Comparison of ENCODE assay signal across 7 cellular contexts in genomic region chr10:124697837-124698559, GRCh38. TPM values are rescaled to one million over a fixed set of nuclear protein-coding genes. Genes with fewer than 3 reads are reported as not detected.
A peak's percentile ranks its signal among the peaks of the same experiment; 100 is the strongest.
DNase-seq lines count a peak whose midpoint lies in the region; ATAC-seq, FAIRE-seq and TF ChIP-seq lines count a peak whose summit lies in the region.

No MANE protein-coding gene starts in this region.

- H3K79me2 ChIP-seq in K562 (ENCODE audit: control insufficient read depth, insufficient read depth, low read length) = peaks cover 3% of the 10 kb centered on the region; the same call in 1 of the 3 replicates

- 77% methylated on average over 7 of the region's 13 CpGs for WGBS in K562 (ENCODE audit: insufficient coverage, low coverage, missing lambda C conversion rate)
- 73% methylated on average over 12 of the region's 13 CpGs for WGBS in prostate gland

- in situ Hi-C loops in K562 (cut with MboI) = no loop called here

- H2AFZ ChIP-seq in K562 (ENCODE audit: low read depth, low read length) = no peak overlapping the region

- no peak overlapping the region for H3K9ac ChIP-seq in K562 (ENCODE audit: insufficient read depth in 1 of 2, low read depth in 2 of 2, low read length in 2 of 2)

- H3K4me1 ChIP-seq in K562 (replicated peaks in 1 of 2; ENCODE audit: control insufficient read depth in 2 of 2, insufficient read depth in 2 of 2, low read length in 2 of 2) = peaks cover 29 to 48% of the 10 kb centered on the region in 2 experiments
- H3K4me1 ChIP-seq in prostate gland (replicated peaks) = peaks cover 8% of the 10 kb centered on the region
- H3K4me1 ChIP-seq in BE2C = peaks cover 3% of the 10 kb centered on the region; the same call in 1 of the 2 replicates
- peaks cover 20 to 24% of the 10 kb centered on the region in 2 donors for H3K4me1 ChIP-seq in breast epithelium

- peaks cover 2% of the 10 kb centered on the region for H3K9me1 ChIP-seq in K562 (ENCODE audit: control insufficient read depth, insufficient read depth, low read length)

- intact Hi-C loops in K562 (cut with micrococcal nuclease) = no loop called here
- intact Hi-C loops in prostate gland (cut with DNase I) = no loop called here
- intact Hi-C loops in breast epithelium (cut with DNase I; ENCODE audit: low total_unique reads) = no loop called here

- BruUV-seq in K562 (replicated peaks; lab: Mats Ljungman, UMichigan) = no TSS peak

- H3K9me3 ChIP-seq in K562 (replicated peaks; ENCODE audit: control insufficient read depth, insufficient read depth, low read depth, low read length) = no peaks in the 10 kb centered on the region
- no peaks in the 10 kb centered on the region for H3K9me3 ChIP-seq in prostate gland
- H3K9me3 ChIP-seq in BE2C = no peaks in the 10 kb centered on the region
- H3K9me3 ChIP-seq in breast epithelium = no peaks in the 10 kb centered on the region

- TF ChIP-seq RAD21 in K562 (CRISPR knock-in tag; conservative IDR thresholded peaks at IDR 0.05 in 1 of 2, IDR thresholded peaks at IDR 0.05 in 1 of 2) = no peak

- CTCF ChIA-PET in K562 (lab: Yijun Ruan, JAX; ENCODE audit: low intra/inter-chr PET ratio) = no interaction called here

- POLR2A ChIA-PET in K562 (lab: Yijun Ruan, JAX) = interaction anchor here (0.5 kb wide), 1 partner anchor 55 kb away, joined by 3 read pairs; no protein-coding TSS in a partner anchor

- H4K20me1 ChIP-seq in K562 (replicated peaks; ENCODE audit: control insufficient read depth, insufficient read depth, low read length) = no peaks in the 10 kb centered on the region

- no peak for TF ChIP-seq EP300 in K562 (IDR thresholded peaks at IDR 0.05; ENCODE audit: low read length)

- FAIRE-seq in K562 (lab: Jason Lieb, UNC) = no peak

- TF ChIP-seq POLR2A in K562 (conservative IDR thresholded peaks at IDR 0.05) = no peak
- TF ChIP-seq POLR2A in prostate gland (IDR thresholded peaks at IDR 0.05) = no peak
- TF ChIP-seq POLR2A in breast epithelium (IDR thresholded peaks at IDR 0.05) = no peak

- H3K4me2 ChIP-seq in K562 (ENCODE audit: insufficient read depth, low read length) = no peak overlapping the region

- ATAC-seq in GM18511 (IDR thresholded peaks at IDR 0.05; ENCODE audit: unreplicated experiment) (peak; percentile 28), K562 (no peak)

- H3K36me3 ChIP-seq in K562 (ENCODE audit: control insufficient read depth, insufficient read depth, low read length) (peaks cover 53% of the 10 kb centered on the region), prostate gland (no peaks in the 10 kb centered on the region), BE2C (peaks cover 11% of the 10 kb centered on the region), breast epithelium (no peaks in the 10 kb centered on the region)

- no peaks in the 10 kb centered on the region for H3K27me3 ChIP-seq in K562 (ENCODE audit: control insufficient read depth in 2 of 2, insufficient read depth in 2 of 2, low read length in 2 of 2)
- no peaks in the 10 kb centered on the region for H3K27me3 ChIP-seq in prostate gland (replicated peaks; ENCODE audit: insufficient read depth)
- no peaks in the 10 kb centered on the region for H3K27me3 ChIP-seq in BE2C
- no peaks in the 10 kb centered on the region for H3K27me3 ChIP-seq in breast epithelium

- no peak overlapping the region for H3K4me3 ChIP-seq in K562
- H3K4me3 ChIP-seq in prostate gland = no peak overlapping the region
- H3K4me3 ChIP-seq in BE2C (ENCODE audit: low read depth, low read length) = no peak overlapping the region
- no peak overlapping the region for H3K4me3 ChIP-seq in breast epithelium

- TF ChIP-seq CTCF in K562 (IDR thresholded peaks at IDR 0.05 in 2 of 3, conservative IDR thresholded peaks at IDR 0.05 in 1 of 3; ENCODE audit: insufficient read depth in 2 of 3, low read depth in 1 of 3, low read length in 3 of 3) (no peak), prostate gland (IDR thresholded peaks at IDR 0.05) (no peak), BE2C (IDR thresholded peaks at IDR 0.05; ENCODE audit: low read depth, low read length) (no peak), breast epithelium (IDR thresholded peaks at IDR 0.05) (no peak)

- no peak overlapping the region for H3K27ac ChIP-seq in K562 (ENCODE audit: extremely low read depth, low read depth, low read length)
- H3K27ac ChIP-seq in prostate gland = no peak overlapping the region
- peak overlapping the region in 1 of 2 donors; percentile 36 for H3K27ac ChIP-seq in breast epithelium

- DNase-seq in NCI-H146 treated with DMSO at 0.1 percent for 48 hours (lab: John Stamatoyannopoulos, UW; ENCODE audit: unreplicated experiment) (peak; percentile 51), K562 (ENCODE audit: extremely low read depth in 1 of 4, low spot score in 3 of 4) (no peak), prostate gland (ENCODE audit: low spot score) (no peak), BE2C (no peak), breast epithelium (ENCODE audit: low spot score in 2 of 2) (no peak)
- DNase-seq in stimulated activated CD4-positive, alpha-beta T cell treated with anti-CD3 and anti-CD28 coated beads, Interleukin-15, amount 100 ng/mL, for 24 hours = peak; percentile 59

TF ChIP-seq in K562, 482 proteins besides CTCF, POLR2A, EP300 and RAD21 (continues in another document):
- TF ChIP-seq C11orf30 (IDR thresholded peaks at IDR 0.05; ENCODE audit: low read depth) = no peak
- no peak for TF ChIP-seq POLR2AphosphoS2 (IDR thresholded peaks at IDR 0.05; ENCODE audit: low read length)
- peak; percentile 56; the same call in 1 of the 2 replicates for TF ChIP-seq ZNF24 (IDR thresholded peaks at IDR 0.05)
- no peak for TF ChIP-seq E4F1 (CRISPR knock-in tag; IDR thresholded peaks at IDR 0.05; ENCODE audit: borderline replicate concordance)
- no peak for TF ChIP-seq MAX (CRISPR knock-in tag; IDR thresholded peaks at IDR 0.05)
- TF ChIP-seq RAD51 (IDR thresholded peaks at IDR 0.05; ENCODE audit: borderline replicate concordance, low read depth) = no peak
- TF ChIP-seq PREB (CRISPR knock-in tag; IDR thresholded peaks at IDR 0.05) = no peak
- no peak for TF ChIP-seq ZNF696 (CRISPR knock-in tag; conservative IDR thresholded peaks at IDR 0.05)
- peak; percentile 44; the same call in 1 of the 2 replicates for TF ChIP-seq TFAP4 (CRISPR knock-in tag; IDR thresholded peaks at IDR 0.05; ENCODE audit: borderline replicate concordance)

RNA-seq across cellular contexts. Expression of gene FAM53B, which starts 46.2 kb away (rescaled TPM):
- 11.6 and 20.0 TPM in 2 replicates for total RNA-seq in K562 (2011; cell fraction: chromatin; rRNA removed; ENCODE audit: low replicate concordance)
- 13.0 and 13.7 TPM in 2 replicates for total RNA-seq in K562 (2011; cell fraction: nucleolus; rRNA removed)
- total RNA-seq in K562 (2011; cell fraction: nucleoplasm; rRNA removed) = 8.9 and 12.2 TPM in 2 replicates
- total RNA-seq in K562 (2014; rRNA removed) (11.9 and 17.2 TPM in 2 replicates), K562 (2014; rRNA removed; fragmentation: Illumina TruSeq; extraction: Trizol) (4.2 and 5.0 TPM in 2 replicates), K562 (2015; rRNA removed; fragmentation: Illumina TruSeq; extraction: Trizol) (10.6 and 10.8 TPM in 2 replicates), K562 (2021) (16.5 and 17.0 TPM in 2 replicates), prostate gland (100 to 1,000 TPM in 1 of 2 donors, 10 to 100 TPM in 1; 28.9 to 101 TPM), breast epithelium (10 to 100 TPM; 17.0 to 39.7 (median 22.8) TPM)
- polyA plus RNA-seq in K562 (2011; rRNA removed) (3.9 and 4.5 TPM in 2 replicates), K562 (2014; fragmentation: Illumina TruSeq; extraction: Trizol) (5.0 and 7.5 TPM in 2 replicates), K562 (2014; fragmentation: Nextera tagmentation; extraction: Ambion mirVana) (under 1 TPM; 0.03 to 0.08 TPM), K562 (2014; rRNA removed) (6.5 and 6.6 TPM in 2 replicates)
- polyA plus RNA-seq in K562 (2011; cell fraction: cytosol; rRNA removed) = 5.1 and 9.0 TPM in 2 replicates
- polyA plus RNA-seq in K562 (2011; cell fraction: nucleus; rRNA removed) = 5.9 and 8.3 TPM in 2 replicates
- 7.8 and 8.4 TPM in 2 replicates for polyA plus RNA-seq in K562 (2012)
- 6.9 and 7.9 TPM in 2 replicates for polyA minus RNA-seq in K562 (2011; rRNA and poly(A)+ RNA removed)
- 10.2 and 11.9 TPM in 2 replicates for polyA minus RNA-seq in K562 (2011; cell fraction: cytosol; rRNA and poly(A)+ RNA removed)
- 5.5 and 9.6 TPM in 2 replicates for polyA minus RNA-seq in K562 (2011; cell fraction: nucleus; rRNA and poly(A)+ RNA removed)
- polyA plus RNA-seq in BE2C (2012; ENCODE audit: insufficient read depth, insufficient read length, low read depth) = 22.9 TPM

Comparison
In these comparisons a context has a peak if more than half of its experiments do, and no peak if none do; other contexts are left out.
1. DNase-seq: peak in NCI-H146 treated with DMSO at 0.1 percent for 48 hours (single experiment) and stimulated activated CD4-positive, alpha-beta T cell treated with anti-CD3 and anti-CD28 coated beads, Interleukin-15, amount 100 ng/mL, for 24 hours (single experiment); none in K562 (0 of 4), prostate gland (single experiment), BE2C (single experiment) and breast epithelium (0 of 2).